In the genomic region with DNA sequence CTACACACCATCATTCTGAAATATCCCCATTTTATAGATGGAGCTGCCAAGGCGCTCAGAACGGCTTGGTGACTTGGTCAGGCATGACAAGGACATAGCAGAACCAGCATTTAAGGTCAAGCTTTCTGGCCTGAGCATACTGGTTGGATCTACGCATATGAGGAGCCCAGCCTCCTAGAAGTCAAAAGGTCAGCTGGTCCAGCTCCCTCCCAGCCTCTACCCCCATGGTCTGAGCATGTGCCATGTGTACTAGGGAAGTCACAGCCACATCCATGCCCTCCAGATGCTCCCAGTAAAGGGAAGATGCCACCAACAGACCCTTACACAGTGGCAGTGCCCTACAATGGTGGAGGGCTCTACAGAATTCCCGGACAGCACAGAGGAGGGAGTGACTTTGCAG, we compare ENCODE assay signal across 20 cellular contexts.
"Had no signal": no experiment of that assay in that cellular context is flagged by ENCODE, and none has a peak within 500 bp of the region (broad histone marks: within the 10 kb centered on the region; RNA-seq: fewer than 3 reads in every experiment).

No MANE protein-coding gene starts in this region.

- H3K9me3 ChIP-seq: heart right ventricle, lower lobe of right lung, thyroid gland had no signal

- H3K4me3 ChIP-seq: heart right ventricle, lower lobe of right lung, thyroid gland had no signal

- DNase-seq: activated CD4-positive, alpha-beta T cell treated with anti-CD3 and anti-CD28 coated beads, Interleukin-2, amount 10 ng/mL, durations not matched to agents 7 days and 5 days; activated CD4-positive, CD25-positive, alpha-beta regulatory T cell treated with anti-CD3 and anti-CD28 coated beads, Interleukin-2, amount 50 U/mL, for 72 hours; activated CD8-positive, alpha-beta memory T cell treated with anti-CD3 and anti-CD28 coated beads, Interleukin-2, amount 10 ng/mL, durations not matched to agents 7 days and 5 days; activated CD8-positive, alpha-beta T cell treated with anti-CD3 and anti-CD28 coated beads for 36 hours; activated effector memory CD4-positive, alpha-beta T cell treated with anti-CD3 and anti-CD28 coated beads, Interleukin-2, amount 50 U/mL, for 16 hours; activated naive CD4-positive, alpha-beta T cell treated with anti-CD3 and anti-CD28 coated beads, Interleukin-2, amount 10 ng/mL, durations not matched to agents 7 days and 5 days; activated T-cell treated with anti-CD3 and anti-CD28 coated beads for 4 hours; brain microvascular endothelial cell; central memory CD4-positive, alpha-beta T cell; heart right ventricle; kidney; lower lobe of right lung; naive B cell; stimulated activated CD4-positive, alpha-beta T cell treated with anti-CD3 and anti-CD28 coated beads, Interleukin-4, amount 100 ng/mL, for 1 hour; stimulated activated naive CD4-positive, alpha-beta T cell; T-cell; thyroid gland had no signal

- H3K27ac Mint-ChIP-seq: activated CD4-positive, alpha-beta T cell treated with anti-CD3 and anti-CD28 coated beads, Interleukin-2, amount 10 ng/mL, durations not matched to agents 7 days and 5 days; activated CD8-positive, alpha-beta memory T cell treated with anti-CD3 and anti-CD28 coated beads, Interleukin-2, amount 10 ng/mL, durations not matched to agents 7 days and 5 days; activated CD8-positive, alpha-beta T cell treated with anti-CD3 and anti-CD28 coated beads for 36 hours; activated naive CD4-positive, alpha-beta T cell treated with anti-CD3 and anti-CD28 coated beads, Interleukin-2, amount 10 ng/mL, durations not matched to agents 7 days and 5 days; progenitor cell of endocrine pancreas; T-cell; T-helper 2 cell treated with Interferon-gamma antibody and Interleukin-4, amounts not matched to agents 5 μg/mL and 100 μg/mL, for 36 hours had no signal

- H3K36me3 Mint-ChIP-seq: activated CD8-positive, alpha-beta memory T cell treated with anti-CD3 and anti-CD28 coated beads, Interleukin-2, amount 10 ng/mL, durations not matched to agents 7 days and 5 days; activated naive CD4-positive, alpha-beta T cell treated with anti-CD3 and anti-CD28 coated beads, Interleukin-2, amount 10 ng/mL, durations not matched to agents 7 days and 5 days; naive B cell; T-cell had no signal

- H3K27me3 Mint-ChIP-seq: activated CD4-positive, alpha-beta T cell treated with anti-CD3 and anti-CD28 coated beads, Interleukin-2, amount 10 ng/mL, durations not matched to agents 7 days and 5 days; activated CD8-positive, alpha-beta memory T cell treated with anti-CD3 and anti-CD28 coated beads, Interleukin-2, amount 10 ng/mL, durations not matched to agents 7 days and 5 days; progenitor cell of endocrine pancreas had no signal

- ATAC-seq: activated CD8-positive, alpha-beta memory T cell treated with anti-CD3 and anti-CD28 coated beads, Interleukin-2, amount 10 ng/mL, durations not matched to agents 7 days and 5 days; activated CD8-positive, alpha-beta T cell treated with anti-CD3 and anti-CD28 coated beads for 36 hours; heart right ventricle; lower lobe of right lung; T-cell had no signal

- H3K9me3 Mint-ChIP-seq: activated CD4-positive, alpha-beta T cell treated with anti-CD3 and anti-CD28 coated beads, Interleukin-2, amount 10 ng/mL, durations not matched to agents 7 days and 5 days; activated CD8-positive, alpha-beta T cell treated with anti-CD3 and anti-CD28 coated beads for 36 hours; activated naive CD4-positive, alpha-beta T cell treated with anti-CD3 and anti-CD28 coated beads, Interleukin-2, amount 10 ng/mL, durations not matched to agents 7 days and 5 days; naive B cell; T-cell; T-helper 2 cell treated with Interferon-gamma antibody and Interleukin-4, amounts not matched to agents 5 μg/mL and 100 μg/mL, for 36 hours had no signal

- H3K27ac ChIP-seq: brain microvascular endothelial cell, lower lobe of right lung, thyroid gland, VCaP had no signal

- H3K27me3 ChIP-seq: brain microvascular endothelial cell, thyroid gland had no signal

- H3K36me3 ChIP-seq: brain microvascular endothelial cell, heart right ventricle, lower lobe of right lung, thyroid gland had no signal

- H3K4me1 Mint-ChIP-seq: activated CD4-positive, alpha-beta T cell treated with anti-CD3 and anti-CD28 coated beads, Interleukin-2, amount 10 ng/mL, durations not matched to agents 7 days and 5 days; activated CD8-positive, alpha-beta memory T cell treated with anti-CD3 and anti-CD28 coated beads, Interleukin-2, amount 10 ng/mL, durations not matched to agents 7 days and 5 days; activated naive CD4-positive, alpha-beta T cell treated with anti-CD3 and anti-CD28 coated beads, Interleukin-2, amount 10 ng/mL, durations not matched to agents 7 days and 5 days; T-cell had no signal

- H3K4me3 Mint-ChIP-seq: activated CD4-positive, alpha-beta T cell treated with anti-CD3 and anti-CD28 coated beads, Interleukin-2, amount 10 ng/mL, durations not matched to agents 7 days and 5 days; activated CD8-positive, alpha-beta memory T cell treated with anti-CD3 and anti-CD28 coated beads, Interleukin-2, amount 10 ng/mL, durations not matched to agents 7 days and 5 days; activated CD8-positive, alpha-beta T cell treated with anti-CD3 and anti-CD28 coated beads for 36 hours; activated naive CD4-positive, alpha-beta T cell treated with anti-CD3 and anti-CD28 coated beads, Interleukin-2, amount 10 ng/mL, durations not matched to agents 7 days and 5 days; naive B cell; T-cell; T-helper 2 cell treated with Interferon-gamma antibody and Interleukin-4, amounts not matched to agents 5 μg/mL and 100 μg/mL, for 36 hours had no signal
